Comparison of ENCODE assay signal across 11 cellular contexts in genomic region chr17:39631403-39631802, GRCh38.
A peak's percentile ranks its signal among the peaks of the same experiment; 100 is the strongest.
DNase-seq lines count a peak whose midpoint lies in the region; ATAC-seq and TF ChIP-seq lines count a peak whose summit lies in the region.
"Had no signal": no experiment of that assay in that cellular context is flagged by ENCODE, and none has a peak within 500 bp of the region (broad histone marks: within the 10 kb centered on the region; RNA-seq: fewer than 3 reads in every experiment).

No MANE protein-coding gene starts in this region.

- no peaks in the 10 kb centered on the region for H3K36me3 Mint-ChIP-seq in dendritic cell treated with granulocyte-macrophage colony-stimulating factor and Interleukin-4, amounts not matched to agents 40 ng/mL and 50 ng/mL, for 4 days (ENCODE audit: low read depth)
- H3K36me3 Mint-ChIP-seq in nephron progenitor cell (ENCODE audit: low read depth): no peaks in the 10 kb centered on the region
- H3K36me3 Mint-ChIP-seq: activated naive CD8-positive, alpha-beta T cell had no signal

- H3K4me1 Mint-ChIP-seq in dendritic cell treated with granulocyte-macrophage colony-stimulating factor and Interleukin-4, amounts not matched to agents 40 ng/mL and 50 ng/mL, for 4 days (ENCODE audit: low read depth): peaks cover 51% of the 10 kb centered on the region
- H3K4me1 Mint-ChIP-seq in nephron progenitor cell: peaks cover 69% of the 10 kb centered on the region

- no peak for TF ChIP-seq CTCF in LNCaP clone FGC (IDR thresholded peaks at IDR 0.05; ENCODE audit: control insufficient read depth, extremely low read depth, insufficient read depth)
- no peak for TF ChIP-seq CTCF in nephron progenitor cell (IDR thresholded peaks at IDR 0.05)

- DNase-seq in COR-L47 (lab: John Stamatoyannopoulos, UW) (peak; percentile 26), LNCaP clone FGC (ENCODE audit: low read depth) (peak; percentile 45), nephron progenitor cell (no peak), NCI-H1048 (lab: John Stamatoyannopoulos, UW) (no peak), HuH-7 (ENCODE audit: low spot score) (no peak), AML-193 (lab: John Stamatoyannopoulos, UW) (no peak)
- DNase-seq in stimulated activated naive CD8-positive, alpha-beta T cell treated with anti-CD3 and anti-CD28 coated beads, Interleukin-15, Interleukin-2, amounts not matched to agents 100 U/mL and 50 U/mL, for 24 hours: no peak
- DNase-seq: cortex of kidney; stimulated activated CD4-positive, alpha-beta T cell treated with anti-CD3 and anti-CD28 coated beads, Interleukin-12 subunit alpha, Interleukin-12 subunit beta, amount 100 ng/mL, for 4 hours had no signal

- no peak overlapping the region for H3K4me3 Mint-ChIP-seq in dendritic cell treated with granulocyte-macrophage colony-stimulating factor and Interleukin-4, amounts not matched to agents 40 ng/mL and 50 ng/mL, for 4 days
- H3K4me3 Mint-ChIP-seq in nephron progenitor cell: peak overlapping the region; percentile 33
- H3K4me3 Mint-ChIP-seq: activated naive CD8-positive, alpha-beta T cell had no signal

- H3K27ac Mint-ChIP-seq in dendritic cell treated with granulocyte-macrophage colony-stimulating factor and Interleukin-4, amounts not matched to agents 40 ng/mL and 50 ng/mL, for 4 days: peak overlapping the region; percentile 12
- no peak overlapping the region for H3K27ac Mint-ChIP-seq in nephron progenitor cell

- intact Hi-C loops in dendritic cell treated with granulocyte-macrophage colony-stimulating factor and Interleukin-4, amounts not matched to agents 40 ng/mL and 50 ng/mL, for 4 days (cut with micrococcal nuclease): no loop called here

- ATAC-seq in stimulated activated naive CD8-positive, alpha-beta T cell treated with anti-CD3 and anti-CD28 coated beads, Interleukin-15, Interleukin-2, amounts not matched to agents 100 U/mL and 50 U/mL, for 24 hours: no peak

- H3K9me3 Mint-ChIP-seq in dendritic cell treated with granulocyte-macrophage colony-stimulating factor and Interleukin-4, amounts not matched to agents 40 ng/mL and 50 ng/mL, for 4 days: no peaks in the 10 kb centered on the region
- no peaks in the 10 kb centered on the region for H3K9me3 Mint-ChIP-seq in nephron progenitor cell

- peaks cover 46% of the 10 kb centered on the region for H3K27me3 Mint-ChIP-seq in dendritic cell treated with granulocyte-macrophage colony-stimulating factor and Interleukin-4, amounts not matched to agents 40 ng/mL and 50 ng/mL, for 4 days
- H3K27me3 Mint-ChIP-seq in nephron progenitor cell (ENCODE audit: low read depth, poor library complexity): peaks cover 56% of the 10 kb centered on the region

- no peak overlapping the region for H3K4me3 ChIP-seq in LNCaP clone FGC (ENCODE audit: low read depth, low read length)

Comparison
In these comparisons a context has a peak if more than half of its experiments do, and no peak if none do; other contexts are left out.
1. DNase-seq: peak in COR-L47 (single experiment) and LNCaP clone FGC (single experiment); none in nephron progenitor cell (single experiment), stimulated activated naive CD8-positive, alpha-beta T cell treated with anti-CD3 and anti-CD28 coated beads, Interleukin-15, Interleukin-2, amounts not matched to agents 100 U/mL and 50 U/mL, for 24 hours (single experiment), NCI-H1048 (single experiment), HuH-7 (single experiment) and AML-193 (0 of 2).